11 cellular contexts compared by ENCODE assay signal in genomic region chr15:50798684-50799083, GRCh38. TPM values are rescaled to one million over a fixed set of nuclear protein-coding genes. Genes with fewer than 3 reads are reported as not detected.
A peak's percentile ranks its signal among the peaks of the same experiment; 100 is the strongest.
DNase-seq lines count a peak whose midpoint lies in the region; ATAC-seq and TF ChIP-seq lines count a peak whose summit lies in the region.
"Had no signal": no experiment of that assay in that cellular context is flagged by ENCODE, and none has a peak within 500 bp of the region (broad histone marks: within the 10 kb centered on the region; RNA-seq: fewer than 3 reads in every experiment).

No MANE protein-coding gene starts in this region.

- peaks cover 21% of the 10 kb centered on the region for H3K4me1 ChIP-seq in RWPE2 (ENCODE audit: insufficient read depth, poor library complexity, severe bottlenecking)
- H3K4me1 ChIP-seq in esophagus squamous epithelium = peaks cover 0 to 22% (median 0%) of the 10 kb centered on the region in 3 donors
- H3K4me1 ChIP-seq in smooth muscle cell (ENCODE audit: low read depth) = no peaks in the 10 kb centered on the region
- H3K4me1 ChIP-seq: SJCRH30 had no signal

- H3K4me3 ChIP-seq in RWPE2 (ENCODE audit: severe bottlenecking) (no peak overlapping the region), esophagus squamous epithelium (no peak overlapping the region), smooth muscle cell (no peak overlapping the region)
- H3K4me3 ChIP-seq: SJCRH30 had no signal

- H3K36me3 Mint-ChIP-seq in progenitor cell of endocrine pancreas (ENCODE audit: insufficient read depth) = no peaks in the 10 kb centered on the region

- H3K27ac ChIP-seq in RWPE2 (ENCODE audit: poor library complexity, severe bottlenecking) (peak overlapping the region; percentile 30), esophagus squamous epithelium (peak overlapping the region in 3 of 4 donors; percentile 19 to 79 (median 62)), smooth muscle cell (ENCODE audit: low read depth) (peak overlapping the region; percentile 57)
- H3K27ac ChIP-seq: SJCRH30 had no signal

- H3K4me2 ChIP-seq in smooth muscle cell = no peak overlapping the region

- no peak for TF ChIP-seq CTCF in RWPE2 (IDR thresholded peaks at IDR 0.05; ENCODE audit: poor library complexity, severe bottlenecking)
- TF ChIP-seq CTCF in esophagus squamous epithelium (IDR thresholded peaks at IDR 0.05) = no peak
- no peak for TF ChIP-seq CTCF in smooth muscle cell (IDR thresholded peaks at IDR 0.05; ENCODE audit: borderline replicate concordance, insufficient read depth, poor library complexity, severe bottlenecking)
- no peak for TF ChIP-seq CTCF in progenitor cell of endocrine pancreas (IDR thresholded peaks at IDR 0.05; ENCODE audit: unreplicated experiment)

- H3K79me2 ChIP-seq in smooth muscle cell (ENCODE audit: low read depth) = no peaks in the 10 kb centered on the region

- no peak overlapping the region for H2AFZ ChIP-seq in smooth muscle cell (ENCODE audit: low read depth)

- H3K27me3 Mint-ChIP-seq in progenitor cell of endocrine pancreas = no peaks in the 10 kb centered on the region
- H3K27me3 Mint-ChIP-seq: activated B cell treated with CpG ODN at 0.5 μM for 24 hours had no signal

- intact Hi-C loops in esophagus squamous epithelium (cut with DNase I) = no loop called here

- 5 to 43% methylated on average over 3 of the region's 3 CpGs for WGBS in esophagus squamous epithelium, 2 donors
- WGBS in smooth muscle cell (ENCODE audit: low lambda C conversion rate) = 41% methylated on average over 3 of the region's 3 CpGs

- peaks cover 10% of the 10 kb centered on the region for H3K4me1 Mint-ChIP-seq in progenitor cell of endocrine pancreas (ENCODE audit: low read depth)
- H3K4me1 Mint-ChIP-seq: activated B cell treated with CpG ODN at 0.5 μM for 24 hours had no signal

- no peak overlapping the region for H3K9ac ChIP-seq in smooth muscle cell (ENCODE audit: low read depth)

- H3K27me3 ChIP-seq in RWPE2 (ENCODE audit: insufficient read depth, poor library complexity, severe bottlenecking) = no peaks in the 10 kb centered on the region
- H3K27me3 ChIP-seq in esophagus squamous epithelium = no peaks in the 10 kb centered on the region
- no peaks in the 10 kb centered on the region for H3K27me3 ChIP-seq in smooth muscle cell (ENCODE audit: low read depth)
- H3K27me3 ChIP-seq: SJCRH30 had no signal

- H3F3A ChIP-seq in smooth muscle cell (ENCODE audit: low read depth) = no peaks in the 10 kb centered on the region

- H3K27ac Mint-ChIP-seq in progenitor cell of endocrine pancreas = no peak overlapping the region
- H3K27ac Mint-ChIP-seq: activated B cell treated with CpG ODN at 0.5 μM for 24 hours had no signal

- no peak for TF ChIP-seq POLR2A in esophagus squamous epithelium (IDR thresholded peaks at IDR 0.05)

- peak; percentile 78 for ATAC-seq in RWPE2 (ENCODE audit: low read depth)
- no peak for ATAC-seq in HG02973 (IDR thresholded peaks at IDR 0.05; ENCODE audit: unreplicated experiment)
- ATAC-seq: sciatic nerve had no signal

- DNase-seq in NOMO-1 treated with DMSO at 0.1 percent for 48 hours (lab: John Stamatoyannopoulos, UW; ENCODE audit: unreplicated experiment) (peak; percentile 34), NOMO-1 treated with dmso at 0.1 percent for 144 hours (lab: John Stamatoyannopoulos, UW; ENCODE audit: unreplicated experiment) (no peak), RWPE2 (ENCODE audit: low spot score) (no peak), esophagus squamous epithelium (lab: John Stamatoyannopoulos, UW) (no peak), smooth muscle cell (lab: John Stamatoyannopoulos, UW; ENCODE audit: unreplicated experiment) (no peak), progenitor cell of endocrine pancreas (ENCODE audit: low spot score, unreplicated experiment) (no peak)
- DNase-seq in stimulated activated CD4-positive, alpha-beta T cell treated with anti-CD3 and anti-CD28 coated beads, Interleukin-4, amount 100 ng/mL, for 4 hours = no peak
- DNase-seq: activated B cell treated with CpG ODN at 0.5 μM for 24 hours, SJCRH30 had no signal

- no peaks in the 10 kb centered on the region for H4K20me1 ChIP-seq in smooth muscle cell (ENCODE audit: low read depth)

- H3K9me3 ChIP-seq in RWPE2 (ENCODE audit: severe bottlenecking) (no peaks in the 10 kb centered on the region), esophagus squamous epithelium (no peaks in the 10 kb centered on the region), smooth muscle cell (replicated peaks; ENCODE audit: low read depth) (no peaks in the 10 kb centered on the region)
- H3K9me3 ChIP-seq: SJCRH30 had no signal

- no peak overlapping the region for H3K4me3 Mint-ChIP-seq in progenitor cell of endocrine pancreas (ENCODE audit: low read depth)
- H3K4me3 Mint-ChIP-seq: activated B cell treated with CpG ODN at 0.5 μM for 24 hours had no signal

- H3K36me3 ChIP-seq in RWPE2 (ENCODE audit: low read depth) = no peaks in the 10 kb centered on the region
- no peaks in the 10 kb centered on the region for H3K36me3 ChIP-seq in esophagus squamous epithelium
- H3K36me3 ChIP-seq in smooth muscle cell (ENCODE audit: low read depth) = no peaks in the 10 kb centered on the region
- H3K36me3 ChIP-seq: SJCRH30 had no signal

- no peaks in the 10 kb centered on the region for H3K9me3 Mint-ChIP-seq in progenitor cell of endocrine pancreas (ENCODE audit: low read depth)
- H3K9me3 Mint-ChIP-seq: activated B cell treated with CpG ODN at 0.5 μM for 24 hours had no signal

RNA-seq across cellular contexts. Expression of gene SPPL2A, which starts 33.2 kb away (rescaled TPM):
- total RNA-seq in esophagus squamous epithelium (100 to 1,000 TPM in 2 of 4 donors, 10 to 100 TPM in 2; 63.8 to 128 (median 100) TPM), smooth muscle cell (149 and 265 TPM in 2 replicates), progenitor cell of endocrine pancreas (66.7 and 73.8 TPM in 2 replicates)
- polyA plus RNA-seq in smooth muscle cell = 62.2 and 74.2 TPM in 2 replicates
